25 cellular contexts compared by ENCODE assay signal in genomic region chr12:117882181-117882580, GRCh38.
"Had no signal": no experiment of that assay in that cellular context is flagged by ENCODE, and none has a peak within 500 bp of the region (broad histone marks: within the 10 kb centered on the region; RNA-seq: fewer than 3 reads in every experiment).

No MANE protein-coding gene starts in this region.

- ATAC-seq: activated naive CD4-positive, alpha-beta T cell treated with anti-CD3 and anti-CD28 coated beads, Interleukin-2, amount 50 U/mL, for 72 hours; activated naive CD8-positive, alpha-beta T cell treated with anti-CD3 and anti-CD28 coated beads, Interleukin-2, amount 50 U/mL, for 24 hours; activated T-cell treated with anti-CD3 and anti-CD28 coated beads, Interleukin-2, amount 50 U/mL, for 4 hours had no signal

- H3K4me3 ChIP-seq: MG63, Peyer's patch, SJCRH30, SK-N-MC had no signal

- DNase-seq: activated CD4-positive, alpha-beta memory T cell treated with anti-CD3 and anti-CD28 coated beads for 36 hours; activated CD4-positive, alpha-beta T cell treated with anti-CD3 and anti-CD28 coated beads, Interleukin-2, amount 10 ng/mL, durations not matched to agents 7 days and 5 days; activated CD8-positive, alpha-beta memory T cell treated with anti-CD3 and anti-CD28 coated beads, Interleukin-2, amount 50 U/mL, for 4 hours; activated gamma-delta T cell treated with Interleukin-2 at 50 U/mL for 16 hours; activated naive CD4-positive, alpha-beta T cell treated with anti-CD3 and anti-CD28 coated beads for 36 hours; activated naive CD8-positive, alpha-beta T cell treated with anti-CD3 and anti-CD28 coated beads, Interleukin-2, amount 50 U/mL, for 24 hours; activated T-cell treated with anti-CD3 and anti-CD28 coated beads for 4 hours; activated T-cell treated with anti-CD3 and anti-CD28 coated beads, Interleukin-2, amount 50 U/mL, for 4 hours; anterior cingulate cortex; central memory CD4-positive, alpha-beta T cell; Kasumi-1; MG63; NCI-H1048; NCI-H1436 treated with DMSO at 0.1 percent for 48 hours; NCI-H1694 treated with DMSO at 0.1 percent for 48 hours; NCI-H2029; NCI-H345; NCI-H524 treated with DMSO at 0.1 percent for 48 hours; Peyer's patch; Right ventricle myocardium superior; RPMI8226; SJCRH30 had no signal

- H3K36me3 ChIP-seq: MG63, Peyer's patch, SJCRH30 had no signal

- H3K27ac ChIP-seq: Peyer's patch, SJCRH30, SK-N-MC had no signal

- FAIRE-seq: TTC549 had no signal

- H3K27me3 ChIP-seq: MG63, Peyer's patch, SJCRH30 had no signal

- H3K9me3 ChIP-seq: MG63, Peyer's patch, SJCRH30 had no signal

- H3K4me1 ChIP-seq: Peyer's patch, SJCRH30 had no signal
